ENCODE assay signal across 7 cellular contexts in the genomic region with DNA sequence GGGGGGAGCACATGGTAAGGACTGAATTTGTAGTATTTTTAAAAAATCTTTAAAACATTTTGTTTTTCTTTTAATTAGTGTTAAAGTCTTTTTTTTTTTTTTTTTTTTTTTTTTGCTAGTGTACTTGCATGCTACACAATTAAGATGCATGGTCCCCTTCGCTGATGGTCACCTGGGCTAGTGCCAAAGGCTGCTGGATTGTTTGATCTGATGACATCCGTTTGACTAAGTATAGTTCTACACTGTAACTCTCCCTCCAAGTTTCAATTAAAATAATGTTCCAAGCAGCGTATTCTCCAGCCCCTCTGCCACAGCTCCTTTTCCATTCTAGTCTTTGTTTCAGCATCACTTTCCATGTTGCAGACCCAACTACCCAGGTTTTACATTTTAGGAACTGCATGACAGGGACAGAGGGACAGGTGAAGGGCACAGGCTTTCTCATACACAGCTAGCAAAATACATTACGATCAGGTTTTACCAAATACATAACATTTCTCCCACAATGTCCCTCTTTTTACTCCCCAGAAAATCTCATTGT. TPM values are rescaled to one million over a fixed set of nuclear protein-coding genes. Genes with fewer than 3 reads are reported as not detected.
DNase-seq lines count a peak whose midpoint lies in the region; ATAC-seq and TF ChIP-seq lines count a peak whose summit lies in the region.

No MANE protein-coding gene starts in this region.

- TF ChIP-seq POLR2A in esophagus squamous epithelium (IDR thresholded peaks at IDR 0.05) (no peak), prostate gland (IDR thresholded peaks at IDR 0.05) (no peak)

- H3K27me3 ChIP-seq in PC-3 (ENCODE audit: low read length) (no peaks in the 10 kb centered on the region), esophagus squamous epithelium (no peaks in the 10 kb centered on the region), prostate gland (replicated peaks; ENCODE audit: insufficient read depth) (no peaks in the 10 kb centered on the region)

- H3K4me2 ChIP-seq in PC-3 (ENCODE audit: low read length) = peak overlapping the region; percentile 96

- CTCF ChIA-PET in PC-3 (lab: Charles Lee) = no interaction called here

- peak overlapping the region; percentile 88 for H2AFZ ChIP-seq in PC-3 (ENCODE audit: low read length)

- TF ChIP-seq CTCF in PC-3 (conservative IDR thresholded peaks at IDR 0.05; ENCODE audit: low read depth, low read length) (no peak), esophagus squamous epithelium (IDR thresholded peaks at IDR 0.05) (no peak), prostate gland (IDR thresholded peaks at IDR 0.05) (no peak)

- ATAC-seq in GM19395 (IDR thresholded peaks at IDR 0.05; ENCODE audit: unreplicated experiment) (peak; percentile 6), PC-3 (peak; percentile 2; the same call in 1 of the 2 replicates)

- peak; percentile 52 for DNase-seq in PC-3
- DNase-seq in esophagus squamous epithelium (lab: John Stamatoyannopoulos, UW) = no peak
- DNase-seq in prostate gland (ENCODE audit: low spot score) = no peak
- DNase-seq in EL = no peak
- no peak for DNase-seq in ecto neural progenitor cell (ENCODE audit: low spot score)
- no peak for DNase-seq in kidney glomerular epithelial cell (lab: John Stamatoyannopoulos, UW)

- H3K27ac ChIP-seq in PC-3 (ENCODE audit: low read length) = no peak overlapping the region
- peak overlapping the region; percentile 81 to 89 (median 88) for H3K27ac ChIP-seq in esophagus squamous epithelium
- peak overlapping the region; percentile 81 to 82 for H3K27ac ChIP-seq in prostate gland

- no TSS peak for BruUV-seq in PC-3 (replicated peaks; lab: Mats Ljungman, UMichigan)

- WGBS in esophagus squamous epithelium, 2 donors = 9 to 14% methylated on average over 4 of the region's 4 CpGs
- 10% methylated on average over 4 of the region's 4 CpGs for WGBS in prostate gland

- H3K9me3 ChIP-seq in PC-3 (ENCODE audit: low read length) (no peaks in the 10 kb centered on the region), esophagus squamous epithelium (no peaks in the 10 kb centered on the region), prostate gland (no peaks in the 10 kb centered on the region)

- intact Hi-C loops in PC-3 (cut with micrococcal nuclease) (loop anchor here (1.0 to 10.0 kb wide), 2 partner anchors 57 to 681 kb away; a partner anchor contains a TSS), esophagus squamous epithelium (cut with DNase I) (no loop called here), prostate gland (cut with DNase I) (loop anchor here (5.0 to 10.0 kb wide), 2 partner anchors 78 to 321 kb away; no protein-coding TSS in a partner anchor)

- POLR2A ChIA-PET in PC-3 (lab: Charles Lee; ENCODE audit: unreplicated experiment) = no interaction called here

- H3K9me2 ChIP-seq in PC-3 (replicated peaks; ENCODE audit: low read length) = no peaks in the 10 kb centered on the region

- H3K79me2 ChIP-seq in PC-3 (ENCODE audit: low read length) = peaks cover 36% of the 10 kb centered on the region

- H4K20me1 ChIP-seq in PC-3 (ENCODE audit: low read length) = no peaks in the 10 kb centered on the region

- H3K4me3 ChIP-seq in PC-3 (ENCODE audit: low read length) (peak overlapping the region; percentile 100), esophagus squamous epithelium (peak overlapping the region; percentile 69 to 94 (median 82)), prostate gland (peak overlapping the region; percentile 68 to 69)

- H3K9ac ChIP-seq in PC-3 (ENCODE audit: low read length) = peak overlapping the region; percentile 76

- H3F3A ChIP-seq in PC-3 (ENCODE audit: low read length, unreplicated experiment) = no peaks in the 10 kb centered on the region

- H3K4me1 ChIP-seq in PC-3 (ENCODE audit: insufficient read depth, low read length) = peaks cover 24% of the 10 kb centered on the region
- peaks cover 6 to 43% (median 15%) of the 10 kb centered on the region in 3 donors for H3K4me1 ChIP-seq in esophagus squamous epithelium
- H3K4me1 ChIP-seq in prostate gland (replicated peaks) = no peaks in the 10 kb centered on the region

- H3K36me3 ChIP-seq in PC-3 (ENCODE audit: low read depth, low read length) = no peaks in the 10 kb centered on the region
- no peaks in the 10 kb centered on the region for H3K36me3 ChIP-seq in esophagus squamous epithelium
- no peaks in the 10 kb centered on the region for H3K36me3 ChIP-seq in prostate gland

RNA-seq across cellular contexts. Expression of a gene that starts 0.9 kb away (rescaled TPM):
- 11.4 and 12.2 TPM in 2 replicates for total RNA-seq in PC-3 (2014; rRNA removed)
- total RNA-seq in esophagus squamous epithelium = 10 to 100 TPM in 2 of 4 donors, 1 to 10 TPM in 2; 7.1 to 17.0 (median 11.8) TPM
- total RNA-seq in prostate gland = 10 to 100 TPM; 11.8 to 18.3 TPM
